In the genomic region with DNA sequence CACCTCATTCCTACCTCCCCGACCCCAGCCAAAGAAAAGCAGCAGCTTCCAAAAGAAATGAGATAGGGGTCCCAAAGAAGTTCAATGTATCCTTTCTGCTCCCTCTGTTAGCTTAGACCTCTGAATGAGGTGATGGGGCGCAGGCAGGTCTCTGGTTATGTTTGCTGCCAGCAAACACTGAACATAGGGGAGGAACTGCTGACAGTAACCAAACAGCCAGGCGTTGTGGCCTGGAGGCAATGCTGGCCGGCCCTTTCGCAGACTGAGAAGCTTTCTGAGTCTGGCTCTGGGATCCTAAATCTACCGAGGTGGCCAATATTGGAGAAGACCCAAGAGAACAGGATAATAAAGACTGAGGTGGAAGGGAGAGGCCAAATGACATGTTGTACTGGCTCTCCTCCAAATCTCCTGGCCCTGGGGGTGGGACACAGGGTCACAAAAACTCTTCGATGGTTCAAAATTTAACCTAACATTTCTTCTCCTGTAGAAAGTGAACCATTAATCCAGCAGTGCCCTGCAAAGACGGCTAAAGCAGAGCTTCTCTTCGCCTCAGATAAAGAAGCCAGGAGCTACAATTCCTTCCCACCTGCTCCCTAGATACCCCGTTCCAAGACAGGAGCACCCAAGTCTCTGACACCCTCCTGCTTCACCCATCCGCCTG, we compare ENCODE assay signal across 3 cellular contexts.
A peak's percentile ranks its signal among the peaks of the same experiment; 100 is the strongest.
TF ChIP-seq lines count a peak whose summit lies in the region.

No MANE protein-coding gene starts in this region.

TF ChIP-seq in HEK293, 187 proteins besides CTCF, POLR2A, EP300 and RAD21:
- no peak for TF ChIP-seq ZNF585B (tag by site-specific recombination; IDR thresholded peaks at IDR 0.05)
- TF ChIP-seq, protein P1, sequence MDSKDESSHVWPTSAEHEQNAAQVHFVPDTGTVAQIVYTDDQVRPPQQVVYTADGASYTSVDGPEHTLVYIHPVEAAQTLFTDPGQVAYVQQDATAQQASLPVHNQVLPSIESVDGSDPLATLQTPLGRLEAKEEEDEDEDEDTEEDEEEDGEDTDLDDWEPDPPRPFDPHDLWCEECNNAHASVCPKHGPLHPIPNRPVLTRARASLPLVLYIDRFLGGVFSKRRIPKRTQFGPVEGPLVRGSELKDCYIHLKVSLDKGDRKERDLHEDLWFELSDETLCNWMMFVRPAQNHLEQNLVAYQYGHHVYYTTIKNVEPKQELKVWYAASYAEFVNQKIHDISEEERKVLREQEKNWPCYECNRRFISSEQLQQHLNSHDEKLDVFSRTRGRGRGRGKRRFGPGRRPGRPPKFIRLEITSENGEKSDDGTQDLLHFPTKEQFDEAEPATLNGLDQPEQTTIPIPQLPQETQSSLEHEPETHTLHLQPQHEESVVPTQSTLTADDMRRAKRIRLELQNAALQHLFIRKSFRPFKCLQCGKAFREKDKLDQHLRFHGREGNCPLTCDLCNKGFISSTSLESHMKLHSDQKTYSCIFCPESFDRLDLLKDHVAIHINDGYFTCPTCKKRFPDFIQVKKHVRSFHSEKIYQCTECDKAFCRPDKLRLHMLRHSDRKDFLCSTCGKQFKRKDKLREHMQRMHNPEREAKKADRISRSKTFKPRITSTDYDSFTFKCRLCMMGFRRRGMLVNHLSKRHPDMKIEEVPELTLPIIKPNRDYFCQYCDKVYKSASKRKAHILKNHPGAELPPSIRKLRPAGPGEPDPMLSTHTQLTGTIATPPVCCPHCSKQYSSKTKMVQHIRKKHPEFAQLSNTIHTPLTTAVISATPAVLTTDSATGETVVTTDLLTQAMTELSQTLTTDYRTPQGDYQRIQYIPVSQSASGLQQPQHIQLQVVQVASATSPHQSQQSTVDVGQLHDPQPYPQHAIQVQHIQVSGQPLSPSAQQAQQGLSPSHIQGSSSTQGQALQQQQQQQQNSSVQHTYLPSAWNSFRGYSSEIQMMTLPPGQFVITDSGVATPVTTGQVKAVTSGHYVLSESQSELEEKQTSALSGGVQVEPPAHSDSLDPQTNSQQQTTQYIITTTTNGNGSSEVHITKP (tag by site-specific recombination; IDR thresholded peaks at IDR 0.05): peak; percentile 92

TF ChIP-seq in HepG2, 621 proteins besides CTCF, POLR2A, EP300 and RAD21 (continues in another document):
- TF ChIP-seq GATAD2A (CRISPR knock-in tag; IDR thresholded peaks at IDR 0.05) (peak; percentile 31; the same call in 1 of the 2 replicates), MAFK (conservative IDR thresholded peaks at IDR 0.05 in 1 of 2, IDR thresholded peaks at IDR 0.05 in 1 of 2; ENCODE audit: low read length in 2 of 2) (peak; percentile 54 to 73), IKZF4 (CRISPR knock-in tag; IDR thresholded peaks at IDR 0.05; ENCODE audit: borderline replicate concordance, low read depth, not compliant biosample characterization) (no peak), MYC (CRISPR knock-in tag; IDR thresholded peaks at IDR 0.05; ENCODE audit: borderline replicate concordance) (0 out of 2 replicates have a peak, but pooled peaks have one; percentile 15), YEATS4 (CRISPR knock-in tag; IDR thresholded peaks at IDR 0.05; ENCODE audit: borderline replicate concordance) (peak; percentile 49; the same call in 1 of the 2 replicates), ARNT2 (CRISPR knock-in tag; IDR thresholded peaks at IDR 0.05; ENCODE audit: low read depth) (0 out of 2 replicates have a peak, but pooled peaks have one; percentile 31), NONO (IDR thresholded peaks at IDR 0.05) (no peak), NONO (CRISPR knock-in tag; conservative IDR thresholded peaks at IDR 0.05) (peak; percentile 28; the same call in 1 of the 2 replicates), SAP130 (CRISPR knock-in tag; IDR thresholded peaks at IDR 0.05; ENCODE audit: low read depth) (peak; percentile 46), POLR2G (IDR thresholded peaks at IDR 0.05; ENCODE audit: low read depth, low read length) (0 out of 2 replicates have a peak, but pooled peaks have one; percentile 29), RXRB (CRISPR knock-in tag; IDR thresholded peaks at IDR 0.05; ENCODE audit: borderline replicate concordance) (peak; percentile 17; the same call in 1 of the 2 replicates), MAFF (IDR thresholded peaks at IDR 0.05; ENCODE audit: low read depth, low read length) (peak; percentile 52; the same call in 1 of the 2 replicates), ZNF629 (CRISPR knock-in tag; conservative IDR thresholded peaks at IDR 0.05) (0 out of 2 replicates have a peak, but pooled peaks have one; percentile 13), FOXJ3 (CRISPR knock-in tag; IDR thresholded peaks at IDR 0.05; ENCODE audit: borderline replicate concordance) (peak; percentile 41; the same call in 1 of the 2 replicates)
- TF ChIP-seq, protein P2, sequence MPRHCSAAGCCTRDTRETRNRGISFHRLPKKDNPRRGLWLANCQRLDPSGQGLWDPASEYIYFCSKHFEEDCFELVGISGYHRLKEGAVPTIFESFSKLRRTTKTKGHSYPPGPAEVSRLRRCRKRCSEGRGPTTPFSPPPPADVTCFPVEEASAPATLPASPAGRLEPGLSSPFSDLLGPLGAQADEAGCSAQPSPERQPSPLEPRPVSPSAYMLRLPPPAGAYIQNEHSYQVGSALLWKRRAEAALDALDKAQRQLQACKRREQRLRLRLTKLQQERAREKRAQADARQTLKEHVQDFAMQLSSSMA (CRISPR knock-in tag; IDR thresholded peaks at IDR 0.05): 0 out of 2 replicates have a peak, but pooled peaks have one; percentile 51
- TF ChIP-seq, protein P3, sequence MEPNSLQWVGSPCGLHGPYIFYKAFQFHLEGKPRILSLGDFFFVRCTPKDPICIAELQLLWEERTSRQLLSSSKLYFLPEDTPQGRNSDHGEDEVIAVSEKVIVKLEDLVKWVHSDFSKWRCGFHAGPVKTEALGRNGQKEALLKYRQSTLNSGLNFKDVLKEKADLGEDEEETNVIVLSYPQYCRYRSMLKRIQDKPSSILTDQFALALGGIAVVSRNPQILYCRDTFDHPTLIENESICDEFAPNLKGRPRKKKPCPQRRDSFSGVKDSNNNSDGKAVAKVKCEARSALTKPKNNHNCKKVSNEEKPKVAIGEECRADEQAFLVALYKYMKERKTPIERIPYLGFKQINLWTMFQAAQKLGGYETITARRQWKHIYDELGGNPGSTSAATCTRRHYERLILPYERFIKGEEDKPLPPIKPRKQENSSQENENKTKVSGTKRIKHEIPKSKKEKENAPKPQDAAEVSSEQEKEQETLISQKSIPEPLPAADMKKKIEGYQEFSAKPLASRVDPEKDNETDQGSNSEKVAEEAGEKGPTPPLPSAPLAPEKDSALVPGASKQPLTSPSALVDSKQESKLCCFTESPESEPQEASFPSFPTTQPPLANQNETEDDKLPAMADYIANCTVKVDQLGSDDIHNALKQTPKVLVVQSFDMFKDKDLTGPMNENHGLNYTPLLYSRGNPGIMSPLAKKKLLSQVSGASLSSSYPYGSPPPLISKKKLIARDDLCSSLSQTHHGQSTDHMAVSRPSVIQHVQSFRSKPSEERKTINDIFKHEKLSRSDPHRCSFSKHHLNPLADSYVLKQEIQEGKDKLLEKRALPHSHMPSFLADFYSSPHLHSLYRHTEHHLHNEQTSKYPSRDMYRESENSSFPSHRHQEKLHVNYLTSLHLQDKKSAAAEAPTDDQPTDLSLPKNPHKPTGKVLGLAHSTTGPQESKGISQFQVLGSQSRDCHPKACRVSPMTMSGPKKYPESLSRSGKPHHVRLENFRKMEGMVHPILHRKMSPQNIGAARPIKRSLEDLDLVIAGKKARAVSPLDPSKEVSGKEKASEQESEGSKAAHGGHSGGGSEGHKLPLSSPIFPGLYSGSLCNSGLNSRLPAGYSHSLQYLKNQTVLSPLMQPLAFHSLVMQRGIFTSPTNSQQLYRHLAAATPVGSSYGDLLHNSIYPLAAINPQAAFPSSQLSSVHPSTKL (CRISPR knock-in tag; IDR thresholded peaks at IDR 0.05): peak; percentile 29; the same call in 1 of the 2 replicates

TF ChIP-seq in HEK293T, 16 proteins besides CTCF, POLR2A, EP300 and RAD21:
- TF ChIP-seq, protein P4, sequence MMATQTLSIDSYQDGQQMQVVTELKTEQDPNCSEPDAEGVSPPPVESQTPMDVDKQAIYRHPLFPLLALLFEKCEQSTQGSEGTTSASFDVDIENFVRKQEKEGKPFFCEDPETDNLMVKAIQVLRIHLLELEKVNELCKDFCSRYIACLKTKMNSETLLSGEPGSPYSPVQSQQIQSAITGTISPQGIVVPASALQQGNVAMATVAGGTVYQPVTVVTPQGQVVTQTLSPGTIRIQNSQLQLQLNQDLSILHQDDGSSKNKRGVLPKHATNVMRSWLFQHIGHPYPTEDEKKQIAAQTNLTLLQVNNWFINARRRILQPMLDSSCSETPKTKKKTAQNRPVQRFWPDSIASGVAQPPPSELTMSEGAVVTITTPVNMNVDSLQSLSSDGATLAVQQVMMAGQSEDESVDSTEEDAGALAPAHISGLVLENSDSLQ (IDR thresholded peaks at IDR 0.05): no peak
- TF ChIP-seq L3MBTL2 (conservative IDR thresholded peaks at IDR 0.05): no peak
- TF ChIP-seq CTBP1 (IDR thresholded peaks at IDR 0.05; ENCODE audit: borderline replicate concordance): no peak
- TF ChIP-seq FOXK2 (IDR thresholded peaks at IDR 0.05): no peak
- no peak for TF ChIP-seq ZNF384 (IDR thresholded peaks at IDR 0.05)
- no peak for TF ChIP-seq SUZ12 (IDR thresholded peaks at IDR 0.05)
- no peak for TF ChIP-seq FOXA1 (IDR thresholded peaks at IDR 0.05)
- no peak for TF ChIP-seq SP1 (IDR thresholded peaks at IDR 0.05)
- no peak for TF ChIP-seq LEF1 (IDR thresholded peaks at IDR 0.05; ENCODE audit: borderline replicate concordance)
- no peak for TF ChIP-seq ARNT (IDR thresholded peaks at IDR 0.05)
- no peak for TF ChIP-seq ELF4 (IDR thresholded peaks at IDR 0.05)
- TF ChIP-seq BHLHE40 (IDR thresholded peaks at IDR 0.05; ENCODE audit: borderline replicate concordance): no peak
- TF ChIP-seq TARDBP (IDR thresholded peaks at IDR 0.05): no peak
- TF ChIP-seq HDGF (IDR thresholded peaks at IDR 0.05; ENCODE audit: borderline replicate concordance): no peak
TF ChIP-seq in HEK293T: peak in this region for 0.
